9 cellular contexts compared by ENCODE assay signal in genomic region chr3:17742092-17742836, GRCh38. TPM values are rescaled to one million over a fixed set of nuclear protein-coding genes. Genes with fewer than 3 reads are reported as not detected.
A peak's percentile ranks its signal among the peaks of the same experiment; 100 is the strongest.
DNase-seq lines count a peak whose midpoint lies in the region; ATAC-seq, FAIRE-seq and TF ChIP-seq lines count a peak whose summit lies in the region.
"Had no signal": no experiment of that assay in that cellular context is flagged by ENCODE, and none has a peak within 500 bp of the region (broad histone marks: within the 10 kb centered on the region; RNA-seq: fewer than 3 reads in every experiment).

TSS of gene TBC1D5 (minus strand) at chr3:17742631. CDS start at chr3:17508570, 234,061 bp downstream.

- no peaks in the 10 kb centered on the region for H3K9me3 ChIP-seq in HepG2 (ENCODE audit: low read length)

- H3K27ac ChIP-seq in HepG2 (ENCODE audit: extremely low read length, insufficient read depth, low read length), result peak within 1 kb of the TSS; percentile 98

- in situ Hi-C loops in HepG2 (cut with HindIII; ENCODE audit: extremely low pct_ligation_motif_present, low pct_unique_long_range_greater_than_20kb), result no loop called here

- DNase-seq in Ammon's horn (ENCODE audit: low spot score), result peak; percentile 81
- DNase-seq in NCI-H460 (ENCODE audit: extremely low read depth, low read depth), result no peak
- DNase-seq in activated CD4-positive, alpha-beta T cell treated with anti-CD3 and anti-CD28 coated beads, Interleukin-2, amount 10 ng/mL, durations not matched to agents 24 days and 14 days, result peak; percentile 97
- DNase-seq in dedifferentiated amniotic fluid mesenchymal stem cell (ENCODE audit: extremely low spot score), result peak; percentile 26
- peak; percentile 94 for DNase-seq in HepG2 (ENCODE audit: low spot score)
- DNase-seq in stimulated activated CD4-positive, alpha-beta T cell treated with anti-CD3 and anti-CD28 coated beads, Interleukin-4, amount 100 ng/mL, for 1 hour, result peak; percentile 90

- H3K4me1 ChIP-seq in HepG2 (ENCODE audit: insufficient read depth, low read length), result peaks cover 60% of the 10 kb centered on the region

- peaks cover 38% of the 10 kb centered on the region for H3K79me2 ChIP-seq in HepG2 (ENCODE audit: insufficient read depth, low read length)

- intact Hi-C loops in activated CD4-positive, alpha-beta T cell treated with anti-CD3 and anti-CD28 coated beads, Interleukin-2, amount 10 ng/mL, durations not matched to agents 24 days and 14 days (cut with micrococcal nuclease), result loop anchor here (1.0 to 10.0 kb wide), 9 partner anchors 32 to 1477 kb away; partner anchors contain the start of genes DPH3, OXNAD1, PLCL2 and RFTN1
- intact Hi-C loops in HepG2 (cut with micrococcal nuclease; ENCODE audit: unreplicated experiment), result loop anchor here (1.0 to 5.0 kb wide), 4 partner anchors 37 to 310 kb away; no protein-coding TSS in a partner anchor

- no peaks in the 10 kb centered on the region for H3K27me3 Mint-ChIP-seq in activated CD4-positive, alpha-beta T cell treated with anti-CD3 and anti-CD28 coated beads, Interleukin-2, amount 10 ng/mL, durations not matched to agents 24 days and 14 days

- TF ChIP-seq RAD21 in HepG2 (CRISPR knock-in tag; IDR thresholded peaks at IDR 0.05), result peak; percentile 27; the same call in 1 of the 2 replicates

- H3K9me3 Mint-ChIP-seq in activated CD4-positive, alpha-beta T cell treated with anti-CD3 and anti-CD28 coated beads, Interleukin-2, amount 10 ng/mL, durations not matched to agents 24 days and 14 days, result no peaks in the 10 kb centered on the region

- H3K36me3 Mint-ChIP-seq in activated CD4-positive, alpha-beta T cell treated with anti-CD3 and anti-CD28 coated beads, Interleukin-2, amount 10 ng/mL, durations not matched to agents 24 days and 14 days (ENCODE audit: low read depth), result peaks cover 7% of the 10 kb centered on the region

- H3K4me1 Mint-ChIP-seq in activated CD4-positive, alpha-beta T cell treated with anti-CD3 and anti-CD28 coated beads, Interleukin-2, amount 10 ng/mL, durations not matched to agents 24 days and 14 days, result peaks cover 34% of the 10 kb centered on the region

- H3K27me3 ChIP-seq in HepG2 (ENCODE audit: control insufficient read depth in 1 of 2, insufficient read depth in 2 of 2, low read length in 2 of 2), result no peaks in the 10 kb centered on the region; a peak in 1 of 5 replicates

- no peaks in the 10 kb centered on the region for H3K36me3 ChIP-seq in HepG2 (replicated peaks in 1 of 2; ENCODE audit: control insufficient read depth in 1 of 2, insufficient read depth in 2 of 2, low read length in 2 of 2)

- WGBS in HepG2 (ENCODE audit: low lambda C conversion rate), result under 1% methylated on average over 27 of the region's 82 CpGs

- TF ChIP-seq CTCF in HepG2 (CRISPR knock-in tag; IDR thresholded peaks at IDR 0.05), result no peak; the same call in 1 of the 2 replicates

- ATAC-seq in GM19043 (IDR thresholded peaks at IDR 0.05; ENCODE audit: low read depth, unreplicated experiment) (peak; percentile 71), HG03378 (IDR thresholded peaks at IDR 0.05; ENCODE audit: unreplicated experiment) (peak; percentile 16), HepG2 (peak; percentile 82)

- TF ChIP-seq EP300 in HepG2 (IDR thresholded peaks at IDR 0.05; ENCODE audit: low read depth in 2 of 2, low read length in 2 of 2), result 0 out of 4 replicates have a peak, but pooled peaks of 1 of the 2 experiments have one; percentile 11
- TF ChIP-seq EP300 in HepG2 (CRISPR knock-in tag; IDR thresholded peaks at IDR 0.05; ENCODE audit: borderline replicate concordance), result no peak

- POLR2A ChIA-PET in HepG2 (lab: Yijun Ruan, JAX), result interaction anchor here (0.7 to 1.7 kb wide), 13 partner anchors 10 to 1682 kb away, joined by 3 to 9 read pairs (median 4); partner anchors contain the start of genes DPH3 and OXNAD1

- no TSS peak for BruUV-seq in HepG2 (replicated peaks; lab: Mats Ljungman, UMichigan)

- no peaks in the 10 kb centered on the region for H4K20me1 ChIP-seq in HepG2 (ENCODE audit: insufficient read depth, low read length)

- H2AFZ ChIP-seq in HepG2 (ENCODE audit: low read length), result peak within 1 kb of the TSS; percentile 95

- H3K27ac Mint-ChIP-seq in activated CD4-positive, alpha-beta T cell treated with anti-CD3 and anti-CD28 coated beads, Interleukin-2, amount 10 ng/mL, durations not matched to agents 24 days and 14 days, result peak within 1 kb of the TSS; percentile 98

- H3K9ac ChIP-seq in HepG2 (ENCODE audit: insufficient read depth, low read depth, low read length), result peak within 1 kb of the TSS; percentile 93

- TF ChIP-seq POLR2A in HepG2 (IDR thresholded peaks at IDR 0.05; ENCODE audit: insufficient read depth in 1 of 2, low read depth in 2 of 2, low read length in 2 of 2), result peak; percentile 78

- CTCF ChIA-PET in HepG2 (lab: Yijun Ruan, JAX; ENCODE audit: low intra/inter-chr PET ratio, low total read pairs), result no interaction called here

- H3K4me3 Mint-ChIP-seq in activated CD4-positive, alpha-beta T cell treated with anti-CD3 and anti-CD28 coated beads, Interleukin-2, amount 10 ng/mL, durations not matched to agents 24 days and 14 days, result peak within 1 kb of the TSS; percentile 95

- FAIRE-seq in HepG2 (lab: Jason Lieb, UNC), result no peak
- FAIRE-seq: endometrium had no signal

- H3K4me2 ChIP-seq in HepG2 (ENCODE audit: low read depth, low read length), result peak within 1 kb of the TSS; percentile 92

- H3K4me3 ChIP-seq in HepG2 (replicated peaks in 1 of 3; ENCODE audit: insufficient read depth in 1 of 3, low read depth in 2 of 3, low read length in 3 of 3), result peak within 1 kb of the TSS; percentile 79 to 88 (median 79)

TF ChIP-seq in HepG2, 621 proteins besides CTCF, POLR2A, EP300 and RAD21 (continues in another document):
- TF ChIP-seq ZNF124 (CRISPR knock-in tag; IDR thresholded peaks at IDR 0.05) (peak; percentile 15; the same call in 1 of the 2 replicates), ZIK1 (CRISPR knock-in tag; IDR thresholded peaks at IDR 0.05; ENCODE audit: borderline replicate concordance, low read depth) (peak; percentile 61), ZNF879 (CRISPR knock-in tag; IDR thresholded peaks at IDR 0.05) (0 out of 2 replicates have a peak, but pooled peaks have one; percentile 30), ZNF441 (CRISPR knock-in tag; IDR thresholded peaks at IDR 0.05; ENCODE audit: borderline replicate concordance) (peak; percentile 66), ZNF275 (CRISPR knock-in tag; IDR thresholded peaks at IDR 0.05; ENCODE audit: borderline replicate concordance) (peak; percentile 72; the same call in 1 of the 2 replicates)

RNA-seq across cellular contexts. Expression of gene TBC1D5, which starts in this region (rescaled TPM):
- total RNA-seq in NCI-H460 (2014; rRNA removed; shearing (Covaris generic)), result 43.1 and 48.7 TPM in 2 replicates
- polyA plus RNA-seq in NCI-H460 (2014; cell fraction: nucleus; rRNA removed), result 9.2 and 24.4 TPM in 2 replicates
- 38.5 and 39.0 TPM in 2 replicates for total RNA-seq in activated CD4-positive, alpha-beta T cell treated with anti-CD3 and anti-CD28 coated beads, Interleukin-2, amount 10 ng/mL, durations not matched to agents 24 days and 14 days
- total RNA-seq in HepG2 (2016; rRNA removed; fragmentation: Illumina TruSeq; extraction: Trizol), result 33.3 and 50.5 TPM in 2 replicates
- total RNA-seq in HepG2 (2016; cell fraction: cytosol; rRNA removed; fragmentation: Illumina TruSeq; extraction: Trizol; ENCODE audit: low read depth), result 28.9 and 36.1 TPM in 2 replicates
- total RNA-seq in HepG2 (2016; cell fraction: insoluble cytoplasmic fraction; rRNA removed; fragmentation: Illumina TruSeq; extraction: Trizol), result 34.4 and 49.1 TPM in 2 replicates
- total RNA-seq in HepG2 (2016; cell fraction: membrane; rRNA removed; fragmentation: Illumina TruSeq; extraction: Trizol), result 27.1 and 27.6 TPM in 2 replicates
- 56.8 and 57.7 TPM in 2 replicates for total RNA-seq in HepG2 (2016; cell fraction: nucleus; rRNA removed; fragmentation: Illumina TruSeq; extraction: Trizol)
- 15.4 and 19.2 TPM in 2 replicates for polyA plus RNA-seq in HepG2 (2011; rRNA removed)
- 12.9 and 15.0 TPM in 2 replicates for polyA plus RNA-seq in HepG2 (2011; cell fraction: cytosol; rRNA removed)
- polyA plus RNA-seq in HepG2 (2011; cell fraction: nucleus; rRNA removed), result 10.9 and 12.9 TPM in 2 replicates
- polyA plus RNA-seq in HepG2 (2012), result 17.7 and 18.8 TPM in 2 replicates
- 0.88 and 1.2 TPM in 2 replicates for polyA plus RNA-seq in HepG2 (2016; cell fraction: cytosol; fragmentation: Illumina TruSeq; extraction: Trizol; ENCODE audit: low read depth)
- polyA plus RNA-seq in HepG2 (2016; cell fraction: insoluble cytoplasmic fraction; fragmentation: Illumina TruSeq; extraction: Trizol; ENCODE audit: low read depth), result 17.3 and 19.4 TPM in 2 replicates
- polyA plus RNA-seq in HepG2 (2016; cell fraction: membrane; fragmentation: Illumina TruSeq; extraction: Trizol; ENCODE audit: low read depth), result 4.4 and 4.8 TPM in 2 replicates
- polyA plus RNA-seq in HepG2 (2016; cell fraction: nucleus; fragmentation: Illumina TruSeq; extraction: Trizol; ENCODE audit: insufficient read depth, low read depth), result 13.6 and 14.4 TPM in 2 replicates
- polyA minus RNA-seq in HepG2 (2011; rRNA and poly(A)+ RNA removed; ENCODE audit: low replicate concordance), result 11.9 and 39.7 TPM in 2 replicates
- 27.3 and 30.9 TPM in 2 replicates for polyA minus RNA-seq in HepG2 (2011; cell fraction: cytosol; rRNA and poly(A)+ RNA removed)
- polyA minus RNA-seq in HepG2 (2011; cell fraction: nucleus; rRNA and poly(A)+ RNA removed), result 86.3 and 98.5 TPM in 2 replicates

Comparison
In these comparisons a context has a peak if more than half of its experiments do, and no peak if none do; other contexts are left out.
1. ATAC-seq: peak in every context shown above with its lines; median percentile 82 in HepG2; 71 in GM19043; 16 in HG03378.